ENCODE assay signal across 8 cellular contexts in the genomic region with DNA sequence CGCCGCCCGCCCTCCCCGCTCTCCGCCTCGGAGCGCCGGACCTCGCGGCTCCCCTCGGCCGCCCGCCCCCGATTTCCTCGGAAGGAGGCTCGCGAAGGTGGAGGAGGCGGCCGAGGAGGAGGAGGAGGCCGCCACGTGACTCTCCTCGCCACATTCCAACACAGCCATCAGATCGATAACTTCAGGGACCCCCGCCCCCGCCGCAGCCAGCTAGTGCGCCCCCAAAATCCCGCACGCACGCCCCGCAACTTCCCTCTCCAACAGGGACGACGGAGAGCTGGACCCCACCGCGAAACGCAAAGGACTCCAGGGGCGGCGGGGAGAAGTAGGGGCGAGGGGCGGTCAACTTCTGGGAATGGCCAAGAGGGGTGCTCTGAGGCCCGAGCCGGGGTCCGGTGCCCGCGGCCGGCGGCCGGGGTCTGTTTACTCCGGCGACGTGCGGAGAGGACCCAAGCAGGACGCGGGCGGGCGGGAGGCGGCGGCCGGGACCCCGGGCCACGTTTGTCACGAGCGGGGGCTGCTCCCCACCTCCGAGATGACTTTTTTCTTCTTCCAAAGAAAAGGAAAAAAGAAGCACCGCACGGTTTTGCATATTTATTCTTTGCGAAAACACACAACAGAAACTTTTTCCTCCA. TPM values are rescaled to one million over a fixed set of nuclear protein-coding genes. Genes with fewer than 3 reads are reported as not detected.
DNase-seq lines count a peak whose midpoint lies in the region; ATAC-seq and TF ChIP-seq lines count a peak whose summit lies in the region.

No MANE protein-coding gene starts in this region.

- H3K36me3 ChIP-seq in tibial nerve, result no peaks in the 10 kb centered on the region

- H3K36me3 Mint-ChIP-seq in central memory CD8-positive, alpha-beta T cell (ENCODE audit: insufficient read depth), result no peaks in the 10 kb centered on the region

- H3K27ac ChIP-seq in tibial nerve, result peak overlapping the region; percentile 78 to 95 (median 86)

- H3K27ac Mint-ChIP-seq in central memory CD8-positive, alpha-beta T cell (ENCODE audit: low read depth), result peak overlapping the region; percentile 78

- H3K9me3 ChIP-seq in tibial nerve, result no peaks in the 10 kb centered on the region

- peaks cover 0 to 14% of the 10 kb centered on the region in 2 donors for H3K27me3 ChIP-seq in tibial nerve

- TF ChIP-seq CTCF in AG09309 (IDR thresholded peaks at IDR 0.05; ENCODE audit: control insufficient read depth, insufficient read depth, low read depth, low read length, missing control alignments), result no peak
- TF ChIP-seq CTCF in tibial nerve (IDR thresholded peaks at IDR 0.05), result no peak

- TF ChIP-seq EP300 in Ishikawa (IDR thresholded peaks at IDR 0.05; ENCODE audit: borderline replicate concordance) (no peak), tibial nerve (IDR thresholded peaks at IDR 0.05) (no peak)

- peaks cover 0 to 34% (median 7%) of the 10 kb centered on the region in 4 donors for H3K4me1 ChIP-seq in tibial nerve

- peaks cover 13% of the 10 kb centered on the region for H3K4me1 Mint-ChIP-seq in central memory CD8-positive, alpha-beta T cell

- TF ChIP-seq RAD21 in Ishikawa (IDR thresholded peaks at IDR 0.05; ENCODE audit: low read depth), result no peak

- WGBS in tibial nerve, 2 donors, result 0 to 1% methylated on average over 28 to 52 of the region's 67 CpGs

- H3K4me3 Mint-ChIP-seq in central memory CD8-positive, alpha-beta T cell, result peak overlapping the region; percentile 85

- H3K9me3 Mint-ChIP-seq in central memory CD8-positive, alpha-beta T cell, result no peaks in the 10 kb centered on the region

- peaks cover 51% of the 10 kb centered on the region for H3K27me3 Mint-ChIP-seq in central memory CD8-positive, alpha-beta T cell

- no peak for TF ChIP-seq POLR2A in tibial nerve (IDR thresholded peaks at IDR 0.05)

- ATAC-seq in central memory CD8-positive, alpha-beta T cell (replicated peaks; ENCODE audit: extremely low read depth, poor library complexity, severe bottlenecking), result no peak
- no peak for ATAC-seq in GM21723 (IDR thresholded peaks at IDR 0.05; ENCODE audit: unreplicated experiment)

- DNase-seq in AG09309 (ENCODE audit: low read depth), result no peak
- DNase-seq in central memory CD8-positive, alpha-beta T cell (ENCODE audit: low spot score in 2 of 2), result no peak
- DNase-seq in lung microvascular endothelial cell (ENCODE audit: low read depth in 2 of 2), result peak; percentile 17 to 40
- DNase-seq in tibial nerve (ENCODE audit: low spot score in 2 of 2), result no peak
- no peak for DNase-seq in NK-92 treated with Interleukin-12 subunit alpha and Interleukin-12 subunit beta, amount 100 ng/mL, for 24 hours (lab: John Stamatoyannopoulos, UW)
- DNase-seq in middle frontal gyrus (ENCODE audit: extremely low spot score, low spot score), result no peak

- H3K4me3 ChIP-seq in AG09309 (ENCODE audit: control insufficient read depth, low read depth, low read length), result peak overlapping the region; percentile 65
- H3K4me3 ChIP-seq in tibial nerve, result peak overlapping the region; percentile 54 to 82 (median 73)

TF ChIP-seq in Ishikawa, 13 proteins besides CTCF, POLR2A, EP300 and RAD21:
- TF ChIP-seq, protein P1, sequence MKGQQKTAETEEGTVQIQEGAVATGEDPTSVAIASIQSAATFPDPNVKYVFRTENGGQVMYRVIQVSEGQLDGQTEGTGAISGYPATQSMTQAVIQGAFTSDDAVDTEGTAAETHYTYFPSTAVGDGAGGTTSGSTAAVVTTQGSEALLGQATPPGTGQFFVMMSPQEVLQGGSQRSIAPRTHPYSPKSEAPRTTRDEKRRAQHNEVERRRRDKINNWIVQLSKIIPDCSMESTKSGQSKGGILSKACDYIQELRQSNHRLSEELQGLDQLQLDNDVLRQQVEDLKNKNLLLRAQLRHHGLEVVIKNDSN (IDR thresholded peaks at IDR 0.05), result peak; percentile 7; the same call in 1 of the 2 replicates
- TF ChIP-seq CREB1 (IDR thresholded peaks at IDR 0.05; ENCODE audit: low read depth) (no peak), TAF1 (IDR thresholded peaks at IDR 0.05; ENCODE audit: low read depth) (no peak), CEBPB (IDR thresholded peaks at IDR 0.05) (no peak)

RNA-seq across cellular contexts. Expression of a gene that starts 1.9 kb away (rescaled TPM):
- total RNA-seq in lung microvascular endothelial cell (74.3 and 130 TPM in 2 replicates), tibial nerve (10 to 100 TPM; 32.7 to 66.3 (median 43.4) TPM)

Comparison
In these comparisons a context has a peak if more than half of its experiments do, and no peak if none do; other contexts are left out.
1. DNase-seq: peak in lung microvascular endothelial cell (2 of 2); none in AG09309 (single experiment), central memory CD8-positive, alpha-beta T cell (0 of 2), tibial nerve (0 of 2), NK-92 treated with Interleukin-12 subunit alpha and Interleukin-12 subunit beta, amount 100 ng/mL, for 24 hours (single experiment) and middle frontal gyrus (single experiment).